Comparison of ENCODE assay signal across 1 cellular context in genomic region chr3:60578936-60579335, GRCh38.
TF ChIP-seq lines count a peak whose summit lies in the region.

No MANE protein-coding gene starts in this region.

TF ChIP-seq in IMR-90, 13 proteins besides CTCF, POLR2A, EP300 and RAD21 (continued from another document):
- no peak for TF ChIP-seq USF2 (IDR thresholded peaks at IDR 0.05; ENCODE audit: low read depth, low read length)
